Comparison of ENCODE assay signal across 1 cellular context in the genomic region with DNA sequence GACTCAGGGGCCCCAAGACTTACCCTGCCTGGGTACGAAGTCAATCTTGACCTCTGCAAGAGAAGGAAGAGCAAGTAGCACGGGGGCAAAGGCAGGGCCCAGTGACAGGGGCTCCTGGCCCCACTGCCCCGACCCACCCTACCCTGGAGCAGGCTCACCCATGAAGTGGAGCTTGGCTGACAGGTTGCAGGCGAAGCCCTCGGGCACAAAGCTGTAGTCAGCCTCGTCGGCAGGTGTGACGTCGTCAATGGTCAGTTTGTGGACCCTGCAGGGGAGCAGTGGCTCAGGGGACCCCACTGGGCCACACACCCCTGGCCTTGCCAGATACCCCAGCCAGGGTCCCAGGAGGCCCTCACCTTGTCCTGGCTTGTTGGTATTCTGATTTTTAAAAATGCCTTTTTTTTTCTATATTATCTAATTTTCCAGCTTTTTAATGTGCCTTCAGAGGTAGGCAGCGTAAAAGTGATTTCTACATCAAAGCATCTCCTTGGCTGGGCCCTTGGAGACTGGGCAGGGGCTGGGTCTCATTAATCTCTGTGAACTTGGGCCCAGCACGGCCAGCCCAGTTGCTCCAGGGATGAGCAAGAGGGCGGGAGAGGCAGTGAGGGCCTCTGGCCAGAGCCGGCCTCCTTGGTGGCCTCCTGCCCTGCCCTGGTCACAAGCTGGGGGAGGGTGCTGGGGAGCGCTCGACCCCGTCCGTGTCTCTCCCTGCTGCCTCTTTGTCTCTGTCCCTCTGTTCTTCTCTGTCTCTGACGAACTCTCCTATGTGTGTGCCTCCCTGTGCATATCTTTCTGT.
A peak's percentile ranks its signal among the peaks of the same experiment; 100 is the strongest.
TF ChIP-seq lines count a peak whose summit lies in the region.

No MANE protein-coding gene starts in this region.

TF ChIP-seq in HepG2, 621 proteins besides CTCF, POLR2A, EP300 and RAD21 (continued from another document):
- TF ChIP-seq, protein P1, sequence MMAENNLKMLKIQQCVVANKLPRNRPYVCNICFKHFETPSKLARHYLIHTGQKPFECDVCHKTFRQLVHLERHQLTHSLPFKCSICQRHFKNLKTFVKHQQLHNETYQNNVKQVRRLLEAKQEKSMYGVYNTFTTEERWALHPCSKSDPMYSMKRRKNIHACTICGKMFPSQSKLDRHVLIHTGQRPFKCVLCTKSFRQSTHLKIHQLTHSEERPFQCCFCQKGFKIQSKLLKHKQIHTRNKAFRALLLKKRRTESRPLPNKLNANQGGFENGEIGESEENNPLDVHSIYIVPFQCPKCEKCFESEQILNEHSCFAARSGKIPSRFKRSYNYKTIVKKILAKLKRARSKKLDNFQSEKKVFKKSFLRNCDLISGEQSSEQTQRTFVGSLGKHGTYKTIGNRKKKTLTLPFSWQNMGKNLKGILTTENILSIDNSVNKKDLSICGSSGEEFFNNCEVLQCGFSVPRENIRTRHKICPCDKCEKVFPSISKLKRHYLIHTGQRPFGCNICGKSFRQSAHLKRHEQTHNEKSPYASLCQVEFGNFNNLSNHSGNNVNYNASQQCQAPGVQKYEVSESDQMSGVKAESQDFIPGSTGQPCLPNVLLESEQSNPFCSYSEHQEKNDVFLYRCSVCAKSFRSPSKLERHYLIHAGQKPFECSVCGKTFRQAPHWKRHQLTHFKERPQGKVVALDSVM (CRISPR knock-in tag; IDR thresholded peaks at IDR 0.05), result peak; percentile 45; the same call in 1 of the 2 replicates
